8 cellular contexts compared by ENCODE assay signal in the genomic region with DNA sequence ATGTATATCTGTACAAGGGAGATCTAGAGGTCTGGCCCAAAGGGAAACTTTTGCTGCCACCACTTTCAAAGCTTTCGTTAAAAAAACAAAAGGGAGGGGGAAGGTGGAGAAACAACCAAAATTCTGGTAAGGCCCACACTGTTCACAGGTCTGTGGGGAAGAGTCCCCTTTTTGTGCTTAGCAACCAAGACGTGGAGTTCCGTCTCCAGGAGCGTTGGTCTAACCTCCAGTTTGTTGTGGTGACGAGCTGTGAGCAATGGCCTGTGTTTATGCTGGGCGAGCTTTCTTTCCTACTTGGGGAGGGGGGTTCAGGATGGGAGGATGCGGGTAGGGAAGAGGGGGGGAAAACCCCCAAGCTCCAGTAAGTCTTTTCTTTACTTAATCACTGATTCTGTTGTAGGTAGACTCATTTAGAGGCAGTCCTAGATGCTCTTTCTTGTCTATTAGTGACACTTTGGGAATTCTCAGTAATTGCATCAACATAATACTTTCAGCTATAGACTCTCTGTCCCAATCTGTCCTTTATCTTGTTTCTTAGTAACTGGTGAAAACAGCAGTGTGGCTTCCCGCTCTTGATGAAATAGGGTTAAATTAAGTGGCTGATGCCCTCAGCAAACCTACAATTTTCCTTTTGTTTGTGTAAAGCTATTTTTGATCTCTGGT. TPM values are rescaled to one million over a fixed set of nuclear protein-coding genes. Genes with fewer than 3 reads are reported as not detected.
A peak's percentile ranks its signal among the peaks of the same experiment; 100 is the strongest.
DNase-seq lines count a peak whose midpoint lies in the region; ATAC-seq and TF ChIP-seq lines count a peak whose summit lies in the region.

No MANE protein-coding gene starts in this region.

- intact Hi-C loops in Caco-2 (cut with micrococcal nuclease; ENCODE audit: unreplicated experiment): no loop called here

- ATAC-seq in GM21515 (IDR thresholded peaks at IDR 0.05; ENCODE audit: unreplicated experiment) (peak; percentile 30), WTC11 (0 out of 2 replicates have a peak, but pooled peaks have one; percentile 2), memory B cell (ENCODE audit: low read depth) (peak; percentile 36)

- no peaks in the 10 kb centered on the region for H3K9me3 Mint-ChIP-seq in Caco-2 (ENCODE audit: unreplicated experiment)
- no peaks in the 10 kb centered on the region for H3K9me3 Mint-ChIP-seq in IgD-negative memory B cell
- H3K9me3 Mint-ChIP-seq in WTC11: peaks cover 3% of the 10 kb centered on the region; the same call in 1 of the 2 replicates
- no peaks in the 10 kb centered on the region for H3K9me3 Mint-ChIP-seq in memory B cell

- H3K4me1 Mint-ChIP-seq in Caco-2 (ENCODE audit: low read depth, unreplicated experiment) (peaks cover 19% of the 10 kb centered on the region), IgD-negative memory B cell (peaks cover 44 to 58% (median 55%) of the 10 kb centered on the region in 3 donors), WTC11 (peaks cover 37% of the 10 kb centered on the region), memory B cell (peaks cover 40% of the 10 kb centered on the region)

- no peaks in the 10 kb centered on the region for H3K27me3 Mint-ChIP-seq in Caco-2 (ENCODE audit: insufficient read depth, unreplicated experiment)
- no peaks in the 10 kb centered on the region for H3K27me3 Mint-ChIP-seq in IgD-negative memory B cell
- H3K27me3 Mint-ChIP-seq in WTC11 (ENCODE audit: low read depth): peaks cover 7% of the 10 kb centered on the region
- no peaks in the 10 kb centered on the region for H3K27me3 Mint-ChIP-seq in memory B cell

- CTCF ChIA-PET in Caco-2 (lab: Charles Lee): no interaction called here
- CTCF ChIA-PET in WTC11 (lab: Charles Lee): interaction anchor here (0.6 to 3.4 kb wide), 5 partner anchors 16 to 215 kb away, joined by 3 to 19 read pairs (median 3); a partner anchor contains a TSS

- H3K4me3 Mint-ChIP-seq in Caco-2 (ENCODE audit: unreplicated experiment): peak overlapping the region; percentile 87
- peak overlapping the region; percentile 95 to 99 (median 98) for H3K4me3 Mint-ChIP-seq in IgD-negative memory B cell
- peak overlapping the region; percentile 93 for H3K4me3 Mint-ChIP-seq in WTC11
- peak overlapping the region; percentile 94 for H3K4me3 Mint-ChIP-seq in memory B cell

- H3K27ac Mint-ChIP-seq in Caco-2 (ENCODE audit: unreplicated experiment): peak overlapping the region; percentile 90
- peak overlapping the region; percentile 94 to 98 (median 98) for H3K27ac Mint-ChIP-seq in IgD-negative memory B cell
- H3K27ac Mint-ChIP-seq in WTC11: peak overlapping the region; percentile 84
- H3K27ac Mint-ChIP-seq in memory B cell: peak overlapping the region; percentile 99

- no peak for TF ChIP-seq CTCF in Caco-2 (IDR thresholded peaks at IDR 0.05; ENCODE audit: insufficient read depth in 1 of 2, low read depth in 1 of 2, low read length in 1 of 2, severe bottlenecking in 1 of 2, unreplicated experiment in 1 of 2)
- TF ChIP-seq CTCF in WTC11 (IDR thresholded peaks at IDR 0.05): no peak

- no peaks in the 10 kb centered on the region for H3K36me3 ChIP-seq in Caco-2 (ENCODE audit: control insufficient read depth, insufficient read depth, low read length)

- DNase-seq in Caco-2 (peak in 1 of 2 experiments; percentile 15), WTC11 (ENCODE audit: low spot score) (no peak), cerebellar cortex (ENCODE audit: low spot score) (peak; percentile 28), memory B cell (ENCODE audit: low spot score in 2 of 2) (peak in 1 of 2 donors; percentile 56), NCI-H524 treated with DMSO at 0.1 percent for 48 hours (lab: John Stamatoyannopoulos, UW) (no peak)
- peak; percentile 24 to 36 for DNase-seq in stimulated activated CD8-positive, alpha-beta memory T cell treated with anti-CD3 and anti-CD28 coated beads, Interleukin-4, amount 100 ng/mL, for 4 hours (ENCODE audit: low read depth in 2 of 2, low spot score in 1 of 2)

- peak overlapping the region; percentile 82 for H3K4me3 ChIP-seq in Caco-2 (ENCODE audit: low read depth, low read length)

- POLR2A ChIA-PET in Caco-2 (lab: Charles Lee): interaction anchor here (0.6 kb wide), 1 partner anchor 25 kb away, joined by 10 read pairs; no protein-coding TSS in a partner anchor
- POLR2A ChIA-PET in WTC11 (lab: Charles Lee): interaction anchor here (0.5 to 2.7 kb wide), 4 partner anchors 10 to 657 kb away, joined by 4 to 23 read pairs (median 6); a partner anchor contains a TSS

- no peaks in the 10 kb centered on the region for H3K36me3 Mint-ChIP-seq in Caco-2 (ENCODE audit: insufficient read depth, unreplicated experiment)
- peaks cover 2% of the 10 kb centered on the region for H3K36me3 Mint-ChIP-seq in IgD-negative memory B cell
- no peaks in the 10 kb centered on the region for H3K36me3 Mint-ChIP-seq in WTC11
- H3K36me3 Mint-ChIP-seq in memory B cell: peaks cover 9% of the 10 kb centered on the region

- no peaks in the 10 kb centered on the region for H3K27me3 ChIP-seq in Caco-2 (replicated peaks; ENCODE audit: control insufficient read depth, insufficient read depth, low read length)

- H3K9me3 ChIP-seq in Caco-2: no peaks in the 10 kb centered on the region

- peaks cover 7% of the 10 kb centered on the region; the same call in 1 of the 2 replicates for H3K4me1 ChIP-seq in Caco-2

- BruUV-seq in Caco-2 (replicated peaks; lab: Mats Ljungman, UMichigan): no TSS peak

TF ChIP-seq in WTC11, 78 proteins besides CTCF, POLR2A, EP300 and RAD21 (continues in another document):
- TF ChIP-seq ZNF138 (CRISPR knock-in tag; conservative IDR thresholded peaks at IDR 0.05) (no peak), TP53 (CRISPR knock-in tag; IDR thresholded peaks at IDR 0.05) (no peak), ESRRA (CRISPR knock-in tag; IDR thresholded peaks at IDR 0.05; ENCODE audit: borderline replicate concordance) (no peak), MYBL2 (CRISPR knock-in tag; IDR thresholded peaks at IDR 0.05) (no peak), GRHL2 (CRISPR knock-in tag; IDR thresholded peaks at IDR 0.05; ENCODE audit: insufficient replicate concordance, severe bottlenecking) (no peak), NR2C2 (CRISPR knock-in tag; IDR thresholded peaks at IDR 0.05) (no peak), ZNF671 (CRISPR knock-in tag; IDR thresholded peaks at IDR 0.05) (no peak), RORB (CRISPR knock-in tag; IDR thresholded peaks at IDR 0.05) (no peak)
- TF ChIP-seq, protein P1, sequence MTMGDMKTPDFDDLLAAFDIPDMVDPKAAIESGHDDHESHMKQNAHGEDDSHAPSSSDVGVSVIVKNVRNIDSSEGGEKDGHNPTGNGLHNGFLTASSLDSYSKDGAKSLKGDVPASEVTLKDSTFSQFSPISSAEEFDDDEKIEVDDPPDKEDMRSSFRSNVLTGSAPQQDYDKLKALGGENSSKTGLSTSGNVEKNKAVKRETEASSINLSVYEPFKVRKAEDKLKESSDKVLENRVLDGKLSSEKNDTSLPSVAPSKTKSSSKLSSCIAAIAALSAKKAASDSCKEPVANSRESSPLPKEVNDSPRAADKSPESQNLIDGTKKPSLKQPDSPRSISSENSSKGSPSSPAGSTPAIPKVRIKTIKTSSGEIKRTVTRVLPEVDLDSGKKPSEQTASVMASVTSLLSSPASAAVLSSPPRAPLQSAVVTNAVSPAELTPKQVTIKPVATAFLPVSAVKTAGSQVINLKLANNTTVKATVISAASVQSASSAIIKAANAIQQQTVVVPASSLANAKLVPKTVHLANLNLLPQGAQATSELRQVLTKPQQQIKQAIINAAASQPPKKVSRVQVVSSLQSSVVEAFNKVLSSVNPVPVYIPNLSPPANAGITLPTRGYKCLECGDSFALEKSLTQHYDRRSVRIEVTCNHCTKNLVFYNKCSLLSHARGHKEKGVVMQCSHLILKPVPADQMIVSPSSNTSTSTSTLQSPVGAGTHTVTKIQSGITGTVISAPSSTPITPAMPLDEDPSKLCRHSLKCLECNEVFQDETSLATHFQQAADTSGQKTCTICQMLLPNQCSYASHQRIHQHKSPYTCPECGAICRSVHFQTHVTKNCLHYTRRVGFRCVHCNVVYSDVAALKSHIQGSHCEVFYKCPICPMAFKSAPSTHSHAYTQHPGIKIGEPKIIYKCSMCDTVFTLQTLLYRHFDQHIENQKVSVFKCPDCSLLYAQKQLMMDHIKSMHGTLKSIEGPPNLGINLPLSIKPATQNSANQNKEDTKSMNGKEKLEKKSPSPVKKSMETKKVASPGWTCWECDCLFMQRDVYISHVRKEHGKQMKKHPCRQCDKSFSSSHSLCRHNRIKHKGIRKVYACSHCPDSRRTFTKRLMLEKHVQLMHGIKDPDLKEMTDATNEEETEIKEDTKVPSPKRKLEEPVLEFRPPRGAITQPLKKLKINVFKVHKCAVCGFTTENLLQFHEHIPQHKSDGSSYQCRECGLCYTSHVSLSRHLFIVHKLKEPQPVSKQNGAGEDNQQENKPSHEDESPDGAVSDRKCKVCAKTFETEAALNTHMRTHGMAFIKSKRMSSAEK (CRISPR knock-in tag; IDR thresholded peaks at IDR 0.05; ENCODE audit: borderline replicate concordance): no peak
- TF ChIP-seq, protein P2, sequence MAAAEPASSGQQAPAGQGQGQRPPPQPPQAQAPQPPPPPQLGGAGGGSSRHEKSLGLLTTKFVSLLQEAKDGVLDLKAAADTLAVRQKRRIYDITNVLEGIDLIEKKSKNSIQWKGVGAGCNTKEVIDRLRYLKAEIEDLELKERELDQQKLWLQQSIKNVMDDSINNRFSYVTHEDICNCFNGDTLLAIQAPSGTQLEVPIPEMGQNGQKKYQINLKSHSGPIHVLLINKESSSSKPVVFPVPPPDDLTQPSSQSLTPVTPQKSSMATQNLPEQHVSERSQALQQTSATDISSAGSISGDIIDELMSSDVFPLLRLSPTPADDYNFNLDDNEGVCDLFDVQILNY (CRISPR knock-in tag; IDR thresholded peaks at IDR 0.05): no peak

RNA-seq across cellular contexts. Expression of a gene that starts 1.5 kb away (rescaled TPM):
- total RNA-seq in Caco-2 (2022): 42.6 and 48.2 TPM in 2 replicates
- 6.1 TPM for polyA plus RNA-seq in IgD-negative memory B cell
- 52.2 to 56.9 TPM (median 53.9 TPM) in 3 replicates for total RNA-seq in WTC11 (2021)

RNA-seq across cellular contexts. Expression of a gene that starts 25.5 kb away (rescaled TPM):
- 6.0 and 6.9 TPM in 2 replicates for total RNA-seq in Caco-2 (2022)
- polyA plus RNA-seq in IgD-negative memory B cell: 3.6 TPM
- total RNA-seq in WTC11 (2021): 9.4 to 11.1 TPM (median 9.5 TPM) in 3 replicates

RNA-seq across cellular contexts. Expression of a gene that starts 26.0 kb away (rescaled TPM):
- 9.6 and 10.0 TPM in 2 replicates for total RNA-seq in Caco-2 (2022)
- polyA plus RNA-seq in IgD-negative memory B cell: 13.2 TPM
- total RNA-seq in WTC11 (2021): 10.6 to 14.2 TPM (median 13.6 TPM) in 3 replicates

RNA-seq across cellular contexts. Expression of a gene that starts 43.2 kb away (rescaled TPM):
- total RNA-seq in Caco-2 (2022) (0.09 TPM in 1 of 2 replicates, not detected in the other), WTC11 (2021) (0.17 to 0.30 TPM (median 0.18 TPM) in 3 replicates)
- not detected for polyA plus RNA-seq in IgD-negative memory B cell

RNA-seq across cellular contexts. Expression of a gene that starts 48.6 kb away (rescaled TPM):
- 29.1 and 36.5 TPM in 2 replicates for total RNA-seq in Caco-2 (2022)
- not detected for polyA plus RNA-seq in IgD-negative memory B cell
- total RNA-seq in WTC11 (2021): 65.8 to 91.1 TPM (median 90.4 TPM) in 3 replicates

Comparison
In these comparisons a context has a peak if more than half of its experiments do, and no peak if none do; other contexts are left out.
1. DNase-seq: peak in cerebellar cortex (single experiment) and stimulated activated CD8-positive, alpha-beta memory T cell treated with anti-CD3 and anti-CD28 coated beads, Interleukin-4, amount 100 ng/mL, for 4 hours (2 of 2); none in WTC11 (single experiment) and NCI-H524 treated with DMSO at 0.1 percent for 48 hours (single experiment).
2. Peak in every context shown above with its lines, with median percentiles within 50 percentile points of each other: H3K27ac Mint-ChIP-seq, H3K4me3 Mint-ChIP-seq and ATAC-seq.